Comparison of ENCODE assay signal across 8 cellular contexts in genomic region chr1:91803847-91804545, GRCh38.
DNase-seq lines count a peak whose midpoint lies in the region; ATAC-seq and TF ChIP-seq lines count a peak whose summit lies in the region.

No MANE protein-coding gene starts in this region.

- H3K36me3 Mint-ChIP-seq in activated T-helper 2 cell treated with anti-CD3 and anti-CD28 coated beads, Interferon-gamma antibody, Interleukin-2, Interleukin-4, amounts not matched to agents 10 μg/mL and 5 μg/mL and 100 μg/mL, durations not matched to agents 14 hours and 24 hours and 36 hours (ENCODE audit: low read depth) = peaks cover 27% of the 10 kb centered on the region
- H3K36me3 Mint-ChIP-seq in naive B cell = no peaks in the 10 kb centered on the region

- H3F3A ChIP-seq in PC-3 (ENCODE audit: low read length, unreplicated experiment) = no peaks in the 10 kb centered on the region

- H3K4me3 ChIP-seq in PC-3 (ENCODE audit: low read length) = no peak overlapping the region
- no peak overlapping the region for H3K4me3 ChIP-seq in thymus (ENCODE audit: low read length)

- no peak overlapping the region for H2AFZ ChIP-seq in PC-3 (ENCODE audit: low read length)

- H3K27me3 ChIP-seq in PC-3 (ENCODE audit: low read length) = no peaks in the 10 kb centered on the region
- no peaks in the 10 kb centered on the region for H3K27me3 ChIP-seq in thymus (ENCODE audit: control insufficient read depth, insufficient read depth)

- peak overlapping the region; percentile 65 for H3K4me2 ChIP-seq in PC-3 (ENCODE audit: low read length)

- peak overlapping the region; percentile 40 for H3K9ac ChIP-seq in PC-3 (ENCODE audit: low read length)

- POLR2A ChIA-PET in PC-3 (lab: Charles Lee; ENCODE audit: unreplicated experiment) = no interaction called here

- H4K20me1 ChIP-seq in PC-3 (ENCODE audit: low read length) = no peaks in the 10 kb centered on the region

- CTCF ChIA-PET in PC-3 (lab: Charles Lee) = interaction anchor here (0.6 kb wide), 1 partner anchor 42 kb away, joined by 13 read pairs; no protein-coding TSS in a partner anchor

- H3K36me3 ChIP-seq in PC-3 (ENCODE audit: low read depth, low read length) (no peaks in the 10 kb centered on the region), thymus (ENCODE audit: control insufficient read depth, insufficient read depth) (no peaks in the 10 kb centered on the region)

- ATAC-seq in GM18861 (IDR thresholded peaks at IDR 0.05; ENCODE audit: unreplicated experiment) (peak; percentile 90), HG02885 (IDR thresholded peaks at IDR 0.05; ENCODE audit: poor library complexity, unreplicated experiment) (peak; percentile 83), PC-3 (no peak), naive B cell (ENCODE audit: low read depth in 2 of 2) (peak; percentile 73 to 84), SK-N-SH treated with all-trans-retinoic acid at 6 μM for 48 hours (no peak)

- peaks cover 21% of the 10 kb centered on the region for H3K4me1 ChIP-seq in PC-3 (ENCODE audit: insufficient read depth, low read length)
- no peaks in the 10 kb centered on the region for H3K4me1 ChIP-seq in thymus (ENCODE audit: control insufficient read depth, insufficient read depth, low read length)

- no peaks in the 10 kb centered on the region for H3K9me3 Mint-ChIP-seq in activated T-helper 2 cell treated with anti-CD3 and anti-CD28 coated beads, Interferon-gamma antibody, Interleukin-2, Interleukin-4, amounts not matched to agents 10 μg/mL and 5 μg/mL and 100 μg/mL, durations not matched to agents 14 hours and 24 hours and 36 hours
- H3K9me3 Mint-ChIP-seq in naive B cell = peaks cover 0 to 3% (median 0%) of the 10 kb centered on the region in 7 donors

- H3K27me3 Mint-ChIP-seq in activated T-helper 2 cell treated with anti-CD3 and anti-CD28 coated beads, Interferon-gamma antibody, Interleukin-2, Interleukin-4, amounts not matched to agents 10 μg/mL and 5 μg/mL and 100 μg/mL, durations not matched to agents 14 hours and 24 hours and 36 hours (ENCODE audit: low read depth) = peaks cover 8% of the 10 kb centered on the region
- no peaks in the 10 kb centered on the region for H3K27me3 Mint-ChIP-seq in naive B cell

- H3K79me2 ChIP-seq in PC-3 (ENCODE audit: low read length) = no peaks in the 10 kb centered on the region

- WGBS in thymus = 24% methylated on average over 6 of the region's 6 CpGs

- no peak for TF ChIP-seq CTCF in PC-3 (conservative IDR thresholded peaks at IDR 0.05; ENCODE audit: low read depth, low read length)

- H3K9me3 ChIP-seq in PC-3 (ENCODE audit: low read length) (no peaks in the 10 kb centered on the region), thymus (ENCODE audit: control insufficient read depth) (no peaks in the 10 kb centered on the region)

- intact Hi-C loops in PC-3 (cut with micrococcal nuclease) = no loop called here
- intact Hi-C loops in activated T-helper 2 cell treated with anti-CD3 and anti-CD28 coated beads, Interferon-gamma antibody, Interleukin-2, Interleukin-4, amounts not matched to agents 10 μg/mL and 5 μg/mL and 100 μg/mL, durations not matched to agents 14 hours and 24 hours and 36 hours (cut with micrococcal nuclease) = loop anchor here (1.0 to 5.0 kb wide), 9 partner anchors 41 to 302 kb away; partner anchors contain the start of gene CDC7

- H3K27ac Mint-ChIP-seq in activated T-helper 2 cell treated with anti-CD3 and anti-CD28 coated beads, Interferon-gamma antibody, Interleukin-2, Interleukin-4, amounts not matched to agents 10 μg/mL and 5 μg/mL and 100 μg/mL, durations not matched to agents 14 hours and 24 hours and 36 hours = peak overlapping the region; percentile 93
- peak overlapping the region; percentile 4 to 96 (median 64) for H3K27ac Mint-ChIP-seq in naive B cell

- H3K4me3 Mint-ChIP-seq in activated T-helper 2 cell treated with anti-CD3 and anti-CD28 coated beads, Interferon-gamma antibody, Interleukin-2, Interleukin-4, amounts not matched to agents 10 μg/mL and 5 μg/mL and 100 μg/mL, durations not matched to agents 14 hours and 24 hours and 36 hours (ENCODE audit: low read depth) = peak overlapping the region; percentile 74
- peak overlapping the region in 7 of 8 donors; percentile 0 to 82 (median 47) for H3K4me3 Mint-ChIP-seq in naive B cell

- H3K27ac ChIP-seq in PC-3 (ENCODE audit: low read length) = peak overlapping the region; percentile 81
- peak overlapping the region; percentile 77 for H3K27ac ChIP-seq in thymus (ENCODE audit: low read depth)

- no TSS peak for BruUV-seq in PC-3 (replicated peaks; lab: Mats Ljungman, UMichigan)

- H3K9me2 ChIP-seq in PC-3 (replicated peaks; ENCODE audit: low read length) = no peaks in the 10 kb centered on the region

- H3K4me1 Mint-ChIP-seq in activated T-helper 2 cell treated with anti-CD3 and anti-CD28 coated beads, Interferon-gamma antibody, Interleukin-2, Interleukin-4, amounts not matched to agents 10 μg/mL and 5 μg/mL and 100 μg/mL, durations not matched to agents 14 hours and 24 hours and 36 hours (ENCODE audit: low read depth) = peaks cover 52% of the 10 kb centered on the region
- peaks cover 13 to 23% (median 14%) of the 10 kb centered on the region in 3 donors for H3K4me1 Mint-ChIP-seq in naive B cell

- peak; percentile 38 for DNase-seq in PC-3
- DNase-seq in activated T-helper 2 cell treated with anti-CD3 and anti-CD28 coated beads, Interferon-gamma antibody, Interleukin-2, Interleukin-4, amounts not matched to agents 10 μg/mL and 5 μg/mL and 100 μg/mL, durations not matched to agents 14 hours and 24 hours and 36 hours (ENCODE audit: low spot score) = peak; percentile 66
- DNase-seq in naive B cell = peak; percentile 33
- no peak for DNase-seq in GF-D8 (lab: John Stamatoyannopoulos, UW)

TF ChIP-seq in SK-N-SH treated with all-trans-retinoic acid at 6 μM for 48 hours, 23 proteins besides CTCF, POLR2A, EP300 and RAD21 (continues in another document):
- TF ChIP-seq ARNTL (CRISPR knock-in tag; IDR thresholded peaks at IDR 0.05; ENCODE audit: borderline replicate concordance, low read depth) (no peak), ISL1 (CRISPR knock-in tag; IDR thresholded peaks at IDR 0.05) (no peak), RARB (CRISPR knock-in tag; IDR thresholded peaks at IDR 0.05) (no peak), BACH2 (CRISPR knock-in tag; IDR thresholded peaks at IDR 0.05; ENCODE audit: borderline replicate concordance) (no peak), ZNF565 (CRISPR knock-in tag; conservative IDR thresholded peaks at IDR 0.05; ENCODE audit: low read depth) (no peak), ZFP30 (CRISPR knock-in tag; IDR thresholded peaks at IDR 0.05) (no peak), GLIS3 (CRISPR knock-in tag; IDR thresholded peaks at IDR 0.05) (no peak), PATZ1 (CRISPR knock-in tag; IDR thresholded peaks at IDR 0.05; ENCODE audit: borderline replicate concordance) (no peak), ZNF8 (CRISPR knock-in tag; IDR thresholded peaks at IDR 0.05) (no peak), ESRRG (CRISPR knock-in tag; IDR thresholded peaks at IDR 0.05) (no peak), ZNF70 (CRISPR knock-in tag; IDR thresholded peaks at IDR 0.05) (no peak)
- TF ChIP-seq, protein P1, sequence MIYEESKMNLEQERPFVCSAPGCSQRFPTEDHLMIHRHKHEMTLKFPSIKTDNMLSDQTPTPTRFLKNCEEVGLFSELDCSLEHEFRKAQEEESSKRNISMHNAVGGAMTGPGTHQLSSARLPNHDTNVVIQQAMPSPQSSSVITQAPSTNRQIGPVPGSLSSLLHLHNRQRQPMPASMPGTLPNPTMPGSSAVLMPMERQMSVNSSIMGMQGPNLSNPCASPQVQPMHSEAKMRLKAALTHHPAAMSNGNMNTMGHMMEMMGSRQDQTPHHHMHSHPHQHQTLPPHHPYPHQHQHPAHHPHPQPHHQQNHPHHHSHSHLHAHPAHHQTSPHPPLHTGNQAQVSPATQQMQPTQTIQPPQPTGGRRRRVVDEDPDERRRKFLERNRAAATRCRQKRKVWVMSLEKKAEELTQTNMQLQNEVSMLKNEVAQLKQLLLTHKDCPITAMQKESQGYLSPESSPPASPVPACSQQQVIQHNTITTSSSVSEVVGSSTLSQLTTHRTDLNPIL (CRISPR knock-in tag; IDR thresholded peaks at IDR 0.05; ENCODE audit: low read depth) = no peak
- TF ChIP-seq, protein P2, sequence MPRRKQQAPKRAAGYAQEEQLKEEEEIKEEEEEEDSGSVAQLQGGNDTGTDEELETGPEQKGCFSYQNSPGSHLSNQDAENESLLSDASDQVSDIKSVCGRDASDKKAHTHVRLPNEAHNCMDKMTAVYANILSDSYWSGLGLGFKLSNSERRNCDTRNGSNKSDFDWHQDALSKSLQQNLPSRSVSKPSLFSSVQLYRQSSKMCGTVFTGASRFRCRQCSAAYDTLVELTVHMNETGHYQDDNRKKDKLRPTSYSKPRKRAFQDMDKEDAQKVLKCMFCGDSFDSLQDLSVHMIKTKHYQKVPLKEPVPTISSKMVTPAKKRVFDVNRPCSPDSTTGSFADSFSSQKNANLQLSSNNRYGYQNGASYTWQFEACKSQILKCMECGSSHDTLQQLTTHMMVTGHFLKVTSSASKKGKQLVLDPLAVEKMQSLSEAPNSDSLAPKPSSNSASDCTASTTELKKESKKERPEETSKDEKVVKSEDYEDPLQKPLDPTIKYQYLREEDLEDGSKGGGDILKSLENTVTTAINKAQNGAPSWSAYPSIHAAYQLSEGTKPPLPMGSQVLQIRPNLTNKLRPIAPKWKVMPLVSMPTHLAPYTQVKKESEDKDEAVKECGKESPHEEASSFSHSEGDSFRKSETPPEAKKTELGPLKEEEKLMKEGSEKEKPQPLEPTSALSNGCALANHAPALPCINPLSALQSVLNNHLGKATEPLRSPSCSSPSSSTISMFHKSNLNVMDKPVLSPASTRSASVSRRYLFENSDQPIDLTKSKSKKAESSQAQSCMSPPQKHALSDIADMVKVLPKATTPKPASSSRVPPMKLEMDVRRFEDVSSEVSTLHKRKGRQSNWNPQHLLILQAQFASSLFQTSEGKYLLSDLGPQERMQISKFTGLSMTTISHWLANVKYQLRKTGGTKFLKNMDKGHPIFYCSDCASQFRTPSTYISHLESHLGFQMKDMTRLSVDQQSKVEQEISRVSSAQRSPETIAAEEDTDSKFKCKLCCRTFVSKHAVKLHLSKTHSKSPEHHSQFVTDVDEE (CRISPR knock-in tag; IDR thresholded peaks at IDR 0.05) = no peak

Comparison
In these comparisons a context has a peak if more than half of its experiments do, and no peak if none do; other contexts are left out.
1. ATAC-seq: peak in GM18861 (single experiment), HG02885 (single experiment) and naive B cell (2 of 2); none in PC-3 (single experiment) and SK-N-SH treated with all-trans-retinoic acid at 6 μM for 48 hours (single experiment).